ENCODE assay signal across 9 cellular contexts in the genomic region with DNA sequence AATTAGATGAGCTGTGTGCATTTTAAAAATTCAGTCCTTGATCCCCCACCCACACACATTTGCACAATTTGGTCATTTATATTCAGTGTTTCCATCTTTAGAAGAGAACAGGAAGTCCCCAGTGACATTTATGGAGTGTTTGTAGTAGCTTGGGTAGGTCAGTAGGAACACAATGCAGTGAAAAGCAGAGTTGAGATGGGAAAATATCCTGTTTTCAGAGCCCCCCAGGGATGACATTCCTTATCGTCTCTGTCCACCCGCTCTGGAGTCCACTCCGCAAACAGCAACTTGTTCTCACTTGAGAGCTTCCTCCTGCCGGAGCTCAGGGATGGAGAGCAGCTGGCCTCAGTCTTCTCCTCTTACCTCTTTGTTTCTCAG.
DNase-seq lines count a peak whose midpoint lies in the region; ATAC-seq, FAIRE-seq and TF ChIP-seq lines count a peak whose summit lies in the region.
"Had no signal": no experiment of that assay in that cellular context is flagged by ENCODE, and none has a peak within 500 bp of the region (broad histone marks: within the 10 kb centered on the region; RNA-seq: fewer than 3 reads in every experiment).

No MANE protein-coding gene starts in this region.

- H3K27me3 ChIP-seq in neutrophil = no peaks in the 10 kb centered on the region

- H3K4me3 ChIP-seq in OCI-LY7 (ENCODE audit: low read depth, low read length, poor library complexity, severe bottlenecking) (peak overlapping the region; percentile 57), neutrophil (ENCODE audit: low read depth in 1 of 2, low read length in 1 of 2) (no peak overlapping the region)

- TF ChIP-seq CTCF in OCI-LY7 (conservative IDR thresholded peaks at IDR 0.05; ENCODE audit: low read length) = no peak
- TF ChIP-seq CTCF in endothelial cell (IDR thresholded peaks at IDR 0.05; ENCODE audit: unreplicated experiment) = no peak
- no peak for TF ChIP-seq CTCF in neutrophil (IDR thresholded peaks at IDR 0.05)

- DNase-seq in EH (ENCODE audit: low read depth) = peak; percentile 50
- DNase-seq in OCI-LY7 (ENCODE audit: low spot score) = no peak
- DNase-seq in endothelial cell (ENCODE audit: low spot score) = peak; percentile 38
- DNase-seq in HTR-8/SVneo (ENCODE audit: insufficient read length, low spot score) = no peak
- DNase-seq in GM19240 (ENCODE audit: insufficient read length, low spot score) = no peak
- DNase-seq: activated CD4-positive, alpha-beta T cell treated with anti-CD3 and anti-CD28 coated beads, Interleukin-2, amount 50 U/mL, for 4 hours had no signal

- no peak for ATAC-seq in HG03108 (IDR thresholded peaks at IDR 0.05; ENCODE audit: unreplicated experiment)
- ATAC-seq in HG03442 (IDR thresholded peaks at IDR 0.05; ENCODE audit: unreplicated experiment) = no peak

- H3K4me1 ChIP-seq in OCI-LY7 (ENCODE audit: insufficient read depth, low read length, poor library complexity, severe bottlenecking) (peaks cover 98% of the 10 kb centered on the region), neutrophil (ENCODE audit: control insufficient read depth in 1 of 2, insufficient read depth in 1 of 2, low read depth in 1 of 2, low read length in 1 of 2) (peaks cover 40% of the 10 kb centered on the region in 2 experiments)

- CTCF ChIA-PET in OCI-LY7 (lab: Charles Lee; ENCODE audit: unreplicated experiment) = interaction anchor here (0.8 to 1.7 kb wide), 5 partner anchors 10 to 150 kb away, joined by 3 to 8 read pairs (median 4); no protein-coding TSS in a partner anchor

- peak overlapping the region; percentile 94 for H3K27ac Mint-ChIP-seq in endothelial cell (ENCODE audit: unreplicated experiment)

- H4K20me1 ChIP-seq in OCI-LY7 (ENCODE audit: insufficient read depth, low read length) = no peaks in the 10 kb centered on the region

- peak overlapping the region; percentile 91 for H3K27ac ChIP-seq in OCI-LY7 (ENCODE audit: low read depth, low read length, poor library complexity, severe bottlenecking)
- H3K27ac ChIP-seq in neutrophil = peak overlapping the region; percentile 75

- peak overlapping the region; percentile 82 for H3K4me2 ChIP-seq in OCI-LY7 (ENCODE audit: low read length)

- POLR2A ChIA-PET in OCI-LY7 (lab: Charles Lee) = interaction anchor here (0.6 to 6.8 kb wide), 17 partner anchors 8 to 511 kb away, joined by 3 to 60 read pairs (median 4); no protein-coding TSS in a partner anchor

- FAIRE-seq in HTR-8/SVneo (lab: Jason Lieb, UNC) = no peak

- intact Hi-C loops in OCI-LY7 (cut with micrococcal nuclease; ENCODE audit: unreplicated experiment) = loop anchor here (10.0 kb wide), 1 partner anchor 388 kb away; no protein-coding TSS in a partner anchor

- peaks cover 100% of the 10 kb centered on the region for H3K79me2 ChIP-seq in OCI-LY7 (ENCODE audit: insufficient read depth, low read depth, low read length)

- H3K27me3 Mint-ChIP-seq in endothelial cell (ENCODE audit: unreplicated experiment) = peaks cover 26% of the 10 kb centered on the region

- peaks cover 100% of the 10 kb centered on the region for H3K4me1 Mint-ChIP-seq in endothelial cell (ENCODE audit: unreplicated experiment)

- H3K9me2 ChIP-seq in OCI-LY7 (ENCODE audit: insufficient read depth, low read length) = no peaks in the 10 kb centered on the region

- no peaks in the 10 kb centered on the region for H3K9me3 Mint-ChIP-seq in endothelial cell (ENCODE audit: unreplicated experiment)

- H3K36me3 Mint-ChIP-seq in endothelial cell (ENCODE audit: low read depth, unreplicated experiment) = peaks cover 24% of the 10 kb centered on the region

- peak overlapping the region; percentile 9 for H3K4me3 Mint-ChIP-seq in endothelial cell (ENCODE audit: unreplicated experiment)

- TSS peak; percentile 43 for BruUV-seq in OCI-LY7 (replicated peaks; lab: Mats Ljungman, UMichigan)

- H3K36me3 ChIP-seq in OCI-LY7 (ENCODE audit: insufficient read depth, low read length) = peaks cover 84% of the 10 kb centered on the region
- H3K36me3 ChIP-seq in neutrophil = no peaks in the 10 kb centered on the region

- H3K9me3 ChIP-seq in OCI-LY7 (ENCODE audit: low read length) (no peaks in the 10 kb centered on the region), neutrophil (no peaks in the 10 kb centered on the region)

- H2AFZ ChIP-seq in OCI-LY7 (ENCODE audit: low read length) = no peak overlapping the region

Comparison
In these comparisons a context has a peak if more than half of its experiments do, and no peak if none do; other contexts are left out.
1. DNase-seq: peak in EH (single experiment) and endothelial cell (single experiment); none in OCI-LY7 (single experiment), HTR-8/SVneo (single experiment) and GM19240 (single experiment).